In genomic region chr21:43851593-43851992, GRCh38 we compare ENCODE assay signal across 13 cellular contexts. TPM values are rescaled to one million over a fixed set of nuclear protein-coding genes. Genes with fewer than 3 reads are reported as not detected.
DNase-seq lines count a peak whose midpoint lies in the region; ATAC-seq, FAIRE-seq and TF ChIP-seq lines count a peak whose summit lies in the region.
"Had no signal": no experiment of that assay in that cellular context is flagged by ENCODE, and none has a peak within 500 bp of the region (broad histone marks: within the 10 kb centered on the region; RNA-seq: fewer than 3 reads in every experiment).

No MANE protein-coding gene starts in this region.

- FAIRE-seq in GM12892 (lab: Jason Lieb, UNC): no peak
- FAIRE-seq: A549 had no signal

- POLR2A ChIA-PET in HEK293T (lab: Yijun Ruan, JAX): interaction anchor here (0.6 kb wide), 1 partner anchor 63 kb away, joined by 3 read pairs; no protein-coding TSS in a partner anchor

- H3K4me3 ChIP-seq in WERI-Rb-1 (ENCODE audit: low read depth, low read length): no peak overlapping the region
- H3K4me3 ChIP-seq: A549 had no signal

- TF ChIP-seq CTCF in WERI-Rb-1 (IDR thresholded peaks at IDR 0.05; ENCODE audit: low read depth, low read length): no peak

- CTCF ChIA-PET in HEK293T (lab: Yijun Ruan, JAX): no interaction called here

- no peak for TF ChIP-seq POLR2A in GM12892 (IDR thresholded peaks at IDR 0.05; ENCODE audit: low read depth, low read length)

- H3K27me3 ChIP-seq in WERI-Rb-1 (ENCODE audit: insufficient read depth, low read depth, severe bottlenecking): no peaks in the 10 kb centered on the region

- peak; percentile 66 for DNase-seq in NCI-H82 (lab: John Stamatoyannopoulos, UW)
- DNase-seq in NCI-H82 treated with DMSO at 0.1 percent for 48 hours (lab: John Stamatoyannopoulos, UW; ENCODE audit: unreplicated experiment): no peak
- peak; percentile 78 for DNase-seq in NCI-H1694 treated with DMSO at 0.1 percent for 48 hours (lab: John Stamatoyannopoulos, UW)
- peak; percentile 56 for DNase-seq in WERI-Rb-1
- DNase-seq in HEK293T (ENCODE audit: extremely low spot score): no peak
- DNase-seq in GM12892 (ENCODE audit: insufficient read length): no peak
- DNase-seq: DND-41, KG1, NCI-H1092, NCI-H2029 treated with DMSO at 0.1 percent for 48 hours, NCI-H510A treated with DMSO at 0.1 percent for 48 hours had no signal

- peaks cover 7% of the 10 kb centered on the region for H3K9me3 ChIP-seq in WERI-Rb-1 (ENCODE audit: severe bottlenecking)
- H3K9me3 ChIP-seq: A549 had no signal

- peak overlapping the region; percentile 43 for H3K27ac ChIP-seq in WERI-Rb-1
- H3K27ac ChIP-seq: A549 had no signal

- ATAC-seq in GM21381 (IDR thresholded peaks at IDR 0.05; ENCODE audit: unreplicated experiment): no peak
- ATAC-seq: A549 had no signal

- H3K36me3 ChIP-seq in WERI-Rb-1: no peaks in the 10 kb centered on the region

TF ChIP-seq in HEK293T, 16 proteins besides CTCF, POLR2A, EP300 and RAD21:
- no peak for TF ChIP-seq ARNT (IDR thresholded peaks at IDR 0.05)
- no peak for TF ChIP-seq ZNF384 (IDR thresholded peaks at IDR 0.05)
- no peak for TF ChIP-seq L3MBTL2 (conservative IDR thresholded peaks at IDR 0.05)
- TF ChIP-seq PKNOX1 (IDR thresholded peaks at IDR 0.05): no peak
- no peak for TF ChIP-seq FOXK2 (IDR thresholded peaks at IDR 0.05)
- no peak for TF ChIP-seq ELF4 (IDR thresholded peaks at IDR 0.05)
- TF ChIP-seq SUZ12 (IDR thresholded peaks at IDR 0.05): no peak
- no peak for TF ChIP-seq CTBP1 (IDR thresholded peaks at IDR 0.05; ENCODE audit: borderline replicate concordance)
- TF ChIP-seq NFRKB (IDR thresholded peaks at IDR 0.05): no peak
- no peak for TF ChIP-seq HDGF (IDR thresholded peaks at IDR 0.05; ENCODE audit: borderline replicate concordance)
- TF ChIP-seq SP1 (IDR thresholded peaks at IDR 0.05): no peak
- TF ChIP-seq LEF1 (IDR thresholded peaks at IDR 0.05; ENCODE audit: borderline replicate concordance): no peak
- no peak for TF ChIP-seq FOXM1 (IDR thresholded peaks at IDR 0.05; ENCODE audit: borderline replicate concordance)
- no peak for TF ChIP-seq BHLHE40 (IDR thresholded peaks at IDR 0.05; ENCODE audit: borderline replicate concordance)
- no peak for TF ChIP-seq TARDBP (IDR thresholded peaks at IDR 0.05)
- no peak for TF ChIP-seq FOXA1 (IDR thresholded peaks at IDR 0.05)
TF ChIP-seq in HEK293T: peak in this region for 0.

RNA-seq across cellular contexts. Expression of gene AGPAT3, which starts 13.4 kb away (rescaled TPM):
- 36.2 TPM for polyA plus RNA-seq in GM12892 (2012; ENCODE audit: missing spikeins)

Comparison
In these comparisons a context has a peak if more than half of its experiments do, and no peak if none do; other contexts are left out.
1. DNase-seq: peak in NCI-H82 (single experiment), NCI-H1694 treated with DMSO at 0.1 percent for 48 hours (single experiment) and WERI-Rb-1 (single experiment); none in NCI-H82 treated with DMSO at 0.1 percent for 48 hours (single experiment), HEK293T (single experiment) and GM12892 (single experiment).